In genomic region chr7:96241834-96242233, GRCh38 we compare ENCODE assay signal across 31 cellular contexts.
A peak's percentile ranks its signal among the peaks of the same experiment; 100 is the strongest.
DNase-seq lines count a peak whose midpoint lies in the region; ATAC-seq and TF ChIP-seq lines count a peak whose summit lies in the region.
"Had no signal": no experiment of that assay in that cellular context is flagged by ENCODE, and none has a peak within 500 bp of the region (broad histone marks: within the 10 kb centered on the region; RNA-seq: fewer than 3 reads in every experiment).

No MANE protein-coding gene starts in this region.

- H3K27ac Mint-ChIP-seq in CD8-positive, alpha-beta T cell: peak overlapping the region; percentile 8
- H3K27ac Mint-ChIP-seq: activated naive CD8-positive, alpha-beta T cell treated with anti-CD3 and anti-CD28 coated beads, Interleukin-2, amount 50 U/mL, for 24 hours; activated T-cell treated with anti-CD3 and anti-CD28 coated beads, Interleukin-2, amount 50 U/mL, for 24 hours; progenitor cell of endocrine pancreas; stimulated activated naive CD8-positive, alpha-beta T cell treated with anti-CD3 and anti-CD28 coated beads, Interleukin-15, Interleukin-2, amounts not matched to agents 100 ng/mL and 50 ng/mL, for 24 hours had no signal

- H3K4me3 ChIP-seq in CD8-positive, alpha-beta T cell (ENCODE audit: low read depth, low read length): no peak overlapping the region
- no peak overlapping the region for H3K4me3 ChIP-seq in choroid plexus epithelial cell (ENCODE audit: low read depth, low read length)
- no peak overlapping the region for H3K4me3 ChIP-seq in stomach
- H3K4me3 ChIP-seq: left ventricle myocardium inferior, thoracic aorta had no signal

- no peak for TF ChIP-seq EP300 in stomach (IDR thresholded peaks at IDR 0.05)

- peaks cover 14% of the 10 kb centered on the region for H3K4me1 Mint-ChIP-seq in CD8-positive, alpha-beta T cell (ENCODE audit: low read depth)

- no peak overlapping the region for H3K4me3 Mint-ChIP-seq in CD8-positive, alpha-beta T cell
- H3K4me3 Mint-ChIP-seq: activated naive CD8-positive, alpha-beta T cell treated with anti-CD3 and anti-CD28 coated beads, Interleukin-2, amount 50 U/mL, for 24 hours; activated T-cell treated with anti-CD3 and anti-CD28 coated beads, Interleukin-2, amount 50 U/mL, for 24 hours; brain; stimulated activated naive CD8-positive, alpha-beta T cell treated with anti-CD3 and anti-CD28 coated beads, Interleukin-15, Interleukin-2, amounts not matched to agents 100 ng/mL and 50 ng/mL, for 24 hours; T-cell had no signal

- peaks cover 8% of the 10 kb centered on the region for H3K36me3 Mint-ChIP-seq in CD8-positive, alpha-beta T cell

- H3K36me3 ChIP-seq in CD8-positive, alpha-beta T cell (ENCODE audit: insufficient read depth, low read length): no peaks in the 10 kb centered on the region
- no peaks in the 10 kb centered on the region for H3K36me3 ChIP-seq in stomach
- H3K36me3 ChIP-seq: left ventricle myocardium inferior, thoracic aorta had no signal

- TF ChIP-seq CTCF in CD8-positive, alpha-beta T cell (IDR thresholded peaks at IDR 0.05): no peak
- TF ChIP-seq CTCF in choroid plexus epithelial cell (conservative IDR thresholded peaks at IDR 0.05; ENCODE audit: low read depth, low read length): no peak
- no peak for TF ChIP-seq CTCF in stomach (IDR thresholded peaks at IDR 0.05)

- no peaks in the 10 kb centered on the region for H3K4me1 ChIP-seq in CD8-positive, alpha-beta T cell (ENCODE audit: insufficient read depth, low read length)
- H3K4me1 ChIP-seq in stomach: peaks cover 0 to 12% (median 2%) of the 10 kb centered on the region in 4 donors

- no peak for ATAC-seq in CD8-positive, alpha-beta T cell
- ATAC-seq in HG02642 (IDR thresholded peaks at IDR 0.05; ENCODE audit: poor library complexity, unreplicated experiment): no peak
- no peak for ATAC-seq in HG02884 (IDR thresholded peaks at IDR 0.05; ENCODE audit: unreplicated experiment)
- ATAC-seq: activated naive CD8-positive, alpha-beta T cell treated with anti-CD3 and anti-CD28 coated beads, Interleukin-2, amount 50 U/mL, for 24 hours; esophagus mucosa; HepG2; sciatic nerve; T-cell had no signal

- H3K27me3 ChIP-seq in CD8-positive, alpha-beta T cell (ENCODE audit: insufficient read depth, low read length): no peaks in the 10 kb centered on the region
- H3K27me3 ChIP-seq in stomach: no peaks in the 10 kb centered on the region

- no peak for TF ChIP-seq POLR2A in stomach (IDR thresholded peaks at IDR 0.05)

- DNase-seq in DMS79 treated with DMSO at 0.1 percent for 48 hours (lab: John Stamatoyannopoulos, UW): peak; percentile 21
- DNase-seq in DMS79 (lab: John Stamatoyannopoulos, UW): no peak
- no peak for DNase-seq in CD8-positive, alpha-beta T cell
- peak; percentile 87 for DNase-seq in OCI-M1 (lab: John Stamatoyannopoulos, UW)
- peak; percentile 48 for DNase-seq in choroid plexus epithelial cell (ENCODE audit: low read depth)
- no peak for DNase-seq in stomach
- DNase-seq: activated CD4-positive, alpha-beta T cell treated with anti-CD3 and anti-CD28 coated beads, Interleukin-2, amount 50 U/mL, for 1 hour; activated CD4-positive, CD25-positive, alpha-beta regulatory T cell; activated gamma-delta T cell treated with Interleukin-2 at 50 U/mL for 16 hours; activated naive CD8-positive, alpha-beta T cell treated with anti-CD3 and anti-CD28 coated beads, Interleukin-2, amount 50 U/mL, for 24 hours; activated T-cell treated with anti-CD3 and anti-CD28 coated beads, Interleukin-2, amount 50 U/mL, for 24 hours; Calu3; head of caudate nucleus; islet precursor cell; left ventricle myocardium inferior; NCI-H2029; NCI-H345; NCI-H69; SIG-M5; stimulated activated CD8-positive, alpha-beta memory T cell treated with anti-CD3 and anti-CD28 coated beads, Interleukin-4, amount 100 ng/mL, for 48 hours; T-cell had no signal

- 91 to 98% (median 94%) methylated on average over 3 of the region's 3 CpGs for WGBS in stomach, 5 donors

- no peaks in the 10 kb centered on the region for H3K27me3 Mint-ChIP-seq in CD8-positive, alpha-beta T cell (ENCODE audit: low read depth)
- H3K27me3 Mint-ChIP-seq: activated naive CD8-positive, alpha-beta T cell treated with anti-CD3 and anti-CD28 coated beads, Interleukin-2, amount 50 U/mL, for 24 hours; activated T-cell treated with anti-CD3 and anti-CD28 coated beads, Interleukin-2, amount 50 U/mL, for 24 hours; progenitor cell of endocrine pancreas; stimulated activated naive CD8-positive, alpha-beta T cell treated with anti-CD3 and anti-CD28 coated beads, Interleukin-15, Interleukin-2, amounts not matched to agents 100 ng/mL and 50 ng/mL, for 24 hours; T-cell had no signal

- H3K27ac ChIP-seq in CD8-positive, alpha-beta T cell (ENCODE audit: low read depth, low read length): no peak overlapping the region
- no peak overlapping the region for H3K27ac ChIP-seq in stomach
- H3K27ac ChIP-seq: 22Rv1, left ventricle myocardium inferior, thoracic aorta had no signal

- CTCF ChIA-PET in CD8-positive, alpha-beta T cell (lab: Charles Lee): no interaction called here

- POLR2A ChIA-PET in CD8-positive, alpha-beta T cell (lab: Charles Lee): no interaction called here

- intact Hi-C loops in CD8-positive, alpha-beta T cell (cut with DNase I, micrococcal nuclease): no loop called here
- intact Hi-C loops in stomach (cut with DNase I; ENCODE audit: low total_unique reads): no loop called here

- no peaks in the 10 kb centered on the region for H3K9me3 ChIP-seq in CD8-positive, alpha-beta T cell (ENCODE audit: low read length)
- no peaks in the 10 kb centered on the region for H3K9me3 ChIP-seq in stomach
- H3K9me3 ChIP-seq: left ventricle myocardium inferior, thoracic aorta had no signal

- no peaks in the 10 kb centered on the region for H3K9me3 Mint-ChIP-seq in CD8-positive, alpha-beta T cell
- H3K9me3 Mint-ChIP-seq: activated naive CD8-positive, alpha-beta T cell treated with anti-CD3 and anti-CD28 coated beads, Interleukin-2, amount 50 U/mL, for 24 hours; activated T-cell treated with anti-CD3 and anti-CD28 coated beads, Interleukin-2, amount 50 U/mL, for 24 hours; T-cell had no signal

Comparison
In these comparisons a context has a peak if more than half of its experiments do, and no peak if none do; other contexts are left out.
1. DNase-seq: peak in DMS79 treated with DMSO at 0.1 percent for 48 hours (single experiment), OCI-M1 (single experiment) and choroid plexus epithelial cell (single experiment); none in DMS79 (single experiment), CD8-positive, alpha-beta T cell (0 of 7) and stomach (single experiment).